29 cellular contexts compared by ENCODE assay signal in the genomic region with DNA sequence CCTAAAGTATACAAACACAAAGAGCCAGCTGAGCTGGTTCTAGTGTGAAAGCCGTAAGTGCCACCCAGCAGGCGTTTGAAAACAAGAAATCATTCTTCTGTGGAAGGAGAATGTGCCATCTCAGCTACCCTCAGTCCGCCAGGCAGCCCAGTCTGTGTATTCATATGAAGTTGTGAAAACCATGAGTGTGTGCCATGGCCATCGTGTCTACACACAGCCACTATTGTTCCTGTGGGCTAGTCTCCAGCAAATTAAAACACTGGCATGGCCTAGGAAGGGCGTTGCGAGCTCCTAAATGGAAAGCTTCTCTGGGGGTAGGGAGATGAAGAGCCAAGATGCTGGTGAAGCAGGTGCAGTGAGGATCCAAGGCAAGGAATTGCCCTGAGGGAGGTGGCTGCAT. TPM values are rescaled to one million over a fixed set of nuclear protein-coding genes. Genes with fewer than 3 reads are reported as not detected.
A peak's percentile ranks its signal among the peaks of the same experiment; 100 is the strongest.
DNase-seq lines count a peak whose midpoint lies in the region; ATAC-seq and TF ChIP-seq lines count a peak whose summit lies in the region.
"Had no signal": no experiment of that assay in that cellular context is flagged by ENCODE, and none has a peak within 500 bp of the region (broad histone marks: within the 10 kb centered on the region; RNA-seq: fewer than 3 reads in every experiment).

No MANE protein-coding gene starts in this region.

- CTCF ChIA-PET in MCF 10A (lab: Yijun Ruan, JAX) (interaction anchor here (0.6 to 0.9 kb wide), 3 partner anchors 15 to 336 kb away, joined by 3 to 4 read pairs (median 3); no protein-coding TSS in a partner anchor), Calu3 (lab: Charles Lee) (no interaction called here)

- H3K4me3 ChIP-seq in breast epithelium, result no peak overlapping the region
- H3K4me3 ChIP-seq: hepatocyte, smooth muscle cell had no signal

- H3K36me3 Mint-ChIP-seq in MCF 10A (ENCODE audit: insufficient read depth, unreplicated experiment), result peaks cover 30% of the 10 kb centered on the region
- no peaks in the 10 kb centered on the region for H3K36me3 Mint-ChIP-seq in Calu3 (ENCODE audit: insufficient read depth, unreplicated experiment)

- no peaks in the 10 kb centered on the region for H3K27me3 ChIP-seq in breast epithelium
- H3K27me3 ChIP-seq: hepatocyte had no signal

- BruUV-seq in MCF 10A (replicated peaks; lab: Mats Ljungman, UMichigan) (no TSS peak), Calu3 (replicated peaks; lab: Mats Ljungman, UMichigan) (no TSS peak)

- intact Hi-C loops in breast epithelium (cut with DNase I; ENCODE audit: low total_unique reads), result no loop called here
- intact Hi-C loops in MCF 10A (cut with micrococcal nuclease), result no loop called here
- intact Hi-C loops in Calu3 (cut with micrococcal nuclease; ENCODE audit: unreplicated experiment), result no loop called here

- H3K27ac Mint-ChIP-seq in MCF 10A (ENCODE audit: low read depth, unreplicated experiment) (no peak overlapping the region), Calu3 (ENCODE audit: unreplicated experiment) (no peak overlapping the region)

- no peak for ATAC-seq in GM19395 (IDR thresholded peaks at IDR 0.05; ENCODE audit: unreplicated experiment)
- ATAC-seq: PC-3 had no signal

- H3K27me3 Mint-ChIP-seq in MCF 10A (ENCODE audit: insufficient read depth, unreplicated experiment) (no peaks in the 10 kb centered on the region), Calu3 (ENCODE audit: unreplicated experiment) (no peaks in the 10 kb centered on the region)
- H3K27me3 Mint-ChIP-seq: CD4-positive, alpha-beta memory T cell; naive B cell had no signal

- H3K4me3 Mint-ChIP-seq in MCF 10A (ENCODE audit: unreplicated experiment) (no peak overlapping the region), Calu3 (ENCODE audit: low read depth, unreplicated experiment) (no peak overlapping the region)
- H3K4me3 Mint-ChIP-seq: CD4-positive, alpha-beta memory T cell; immature natural killer cell had no signal

- no peaks in the 10 kb centered on the region for H3K36me3 ChIP-seq in breast epithelium

- H3K27ac ChIP-seq in breast epithelium, result peak overlapping the region; percentile 70 to 87
- H3K27ac ChIP-seq: hepatocyte had no signal

- peak in 1 of 2 donors; percentile 63 for DNase-seq in breast epithelium (ENCODE audit: low spot score in 2 of 2)
- no peak for DNase-seq in MCF 10A (ENCODE audit: unreplicated experiment)
- peak in 39 of 51 donors; percentile 6 to 86 (median 48) for DNase-seq in hypothalamus (lab: John Stamatoyannopoulos, UW)
- DNase-seq in putamen (ENCODE audit: low spot score), result peak; percentile 88
- no peak for DNase-seq in Calu3
- DNase-seq in activated T-cell treated with anti-CD3 and anti-CD28 coated beads, Interleukin-2, amount 50 U/mL, for 48 hours, result no peak
- no peak for DNase-seq in NAMALWA (ENCODE audit: low spot score)
- DNase-seq: activated CD4-positive, alpha-beta T cell treated with anti-CD3 and anti-CD28 coated beads for 4 hours; activated gamma-delta T cell; CD4-positive, alpha-beta memory T cell; DMS153; effector CD8-positive, alpha-beta T cell; erythroblast; H7; immature natural killer cell; IMR-90; mesendoderm; naive B cell; NCI-H1105; NCI-H1930; NCI-H524 treated with DMSO at 0.1 percent for 48 hours; PC-3; stimulated activated CD4-positive, alpha-beta T cell treated with anti-CD3 and anti-CD28 coated beads, Interleukin-2, amount 100 ng/mL, for 24 hours had no signal

- H3K9me3 ChIP-seq in breast epithelium, result no peaks in the 10 kb centered on the region

- peaks cover 3 to 12% of the 10 kb centered on the region in 2 donors for H3K4me1 ChIP-seq in breast epithelium

- TF ChIP-seq CTCF in breast epithelium (IDR thresholded peaks at IDR 0.05) (no peak), MCF 10A (IDR thresholded peaks at IDR 0.05; ENCODE audit: unreplicated experiment) (no peak), Calu3 (IDR thresholded peaks at IDR 0.05; ENCODE audit: unreplicated experiment) (no peak)

- no peak for TF ChIP-seq POLR2A in breast epithelium (IDR thresholded peaks at IDR 0.05)

- POLR2A ChIA-PET in MCF 10A (lab: Yijun Ruan, JAX), result interaction anchor here (1.0 kb wide), 1 partner anchor 10 kb away, joined by 3 read pairs; no protein-coding TSS in a partner anchor

- H3K4me1 Mint-ChIP-seq in MCF 10A (ENCODE audit: insufficient read depth, unreplicated experiment) (peaks cover 9% of the 10 kb centered on the region), Calu3 (ENCODE audit: low read depth, unreplicated experiment) (peaks cover 13% of the 10 kb centered on the region)
- H3K4me1 Mint-ChIP-seq: immature natural killer cell, naive B cell had no signal

- H3K9me3 Mint-ChIP-seq in MCF 10A (ENCODE audit: unreplicated experiment) (no peaks in the 10 kb centered on the region), Calu3 (ENCODE audit: low read depth, unreplicated experiment) (no peaks in the 10 kb centered on the region)
- H3K9me3 Mint-ChIP-seq: CD4-positive, alpha-beta memory T cell; immature natural killer cell; naive B cell had no signal

RNA-seq across cellular contexts. Expression of gene HORMAD2, which starts 51.5 kb away (rescaled TPM):
- total RNA-seq in breast epithelium (not detected), MCF 10A (2022) (not detected in 2 replicates), Calu3 (2022) (not detected in 2 replicates)
- total RNA-seq: A172; CD4-positive, alpha-beta memory T cell; H7; hepatocyte; IMR-90; osteocyte; PC-3; urinary bladder had no signal

Comparison
In these comparisons a context has a peak if more than half of its experiments do, and no peak if none do; other contexts are left out.
1. DNase-seq: peak in hypothalamus (39 of 51) and putamen (single experiment); none in MCF 10A (single experiment), Calu3 (single experiment), activated T-cell treated with anti-CD3 and anti-CD28 coated beads, Interleukin-2, amount 50 U/mL, for 48 hours (0 of 2) and NAMALWA (single experiment).